Comparison of ENCODE assay signal across 18 cellular contexts in the genomic region with DNA sequence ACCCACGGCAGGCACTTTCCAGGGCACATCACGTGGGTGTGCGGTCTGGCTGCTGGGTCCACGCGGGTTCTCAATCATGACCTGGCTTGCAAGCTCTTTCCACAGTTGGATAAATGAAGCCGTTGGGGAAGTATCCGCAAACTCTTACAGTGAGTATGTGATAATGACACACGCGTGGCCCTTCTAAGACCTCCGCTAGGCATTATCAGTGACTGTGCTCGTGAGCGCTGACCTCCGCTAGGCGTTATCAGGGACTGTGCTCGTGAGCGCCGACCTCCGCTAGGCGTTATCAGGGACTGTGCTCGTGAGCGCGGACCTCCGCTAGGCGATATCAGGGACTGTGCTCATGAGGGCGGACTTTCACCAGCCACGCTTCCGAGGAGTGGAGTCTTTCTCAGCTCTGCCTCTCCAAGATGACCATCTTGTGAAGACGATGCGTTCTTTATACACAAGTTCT.
"Had no signal": no experiment of that assay in that cellular context is flagged by ENCODE, and none has a peak within 500 bp of the region (broad histone marks: within the 10 kb centered on the region; RNA-seq: fewer than 3 reads in every experiment).

No MANE protein-coding gene starts in this region.

- H3K27ac Mint-ChIP-seq: activated naive CD4-positive, alpha-beta T cell treated with anti-CD3 and anti-CD28 coated beads, Interleukin-2, amount 10 ng/mL, durations not matched to agents 7 days and 5 days; activated naive CD8-positive, alpha-beta T cell treated with anti-CD3 and anti-CD28 coated beads, Interleukin-2, amount 50 U/mL, for 24 hours; activated T-helper 2 cell treated with anti-CD3 and anti-CD28 coated beads, Interferon-gamma antibody, Interleukin-2, Interleukin-4, amounts not matched to agents 10 μg/mL and 5 μg/mL and 100 μg/mL, durations not matched to agents 14 hours and 24 hours and 36 hours; naive thymus-derived CD4-positive, alpha-beta T cell; stimulated activated naive CD8-positive, alpha-beta T cell treated with anti-CD3 and anti-CD28 coated beads, Interleukin-15, amount 100 ng/mL, for 72 hours had no signal

- H3K4me1 Mint-ChIP-seq: activated naive CD4-positive, alpha-beta T cell treated with anti-CD3 and anti-CD28 coated beads, Interleukin-2, amount 10 ng/mL, durations not matched to agents 7 days and 5 days; activated naive CD8-positive, alpha-beta T cell treated with anti-CD3 and anti-CD28 coated beads, Interleukin-2, amount 50 U/mL, for 24 hours; central memory CD8-positive, alpha-beta T cell; naive thymus-derived CD4-positive, alpha-beta T cell; stimulated activated naive CD8-positive, alpha-beta T cell treated with anti-CD3 and anti-CD28 coated beads, Interleukin-15, amount 100 ng/mL, for 72 hours had no signal

- H3K4me3 Mint-ChIP-seq: activated naive CD4-positive, alpha-beta T cell treated with anti-CD3 and anti-CD28 coated beads, Interleukin-2, amount 10 ng/mL, durations not matched to agents 7 days and 5 days; activated naive CD8-positive, alpha-beta T cell treated with anti-CD3 and anti-CD28 coated beads, Interleukin-2, amount 50 U/mL, for 24 hours; central memory CD8-positive, alpha-beta T cell; naive thymus-derived CD4-positive, alpha-beta T cell; stimulated activated naive CD8-positive, alpha-beta T cell treated with anti-CD3 and anti-CD28 coated beads, Interleukin-15, amount 100 ng/mL, for 72 hours had no signal

- H3K27me3 Mint-ChIP-seq: activated naive CD8-positive, alpha-beta T cell treated with anti-CD3 and anti-CD28 coated beads, Interleukin-2, amount 50 U/mL, for 24 hours; stimulated activated naive CD8-positive, alpha-beta T cell treated with anti-CD3 and anti-CD28 coated beads, Interleukin-15, amount 100 ng/mL, for 72 hours had no signal

- H3K4me3 ChIP-seq: coronary artery, gastroesophageal sphincter, heart left ventricle, upper lobe of right lung had no signal

- H3K27me3 ChIP-seq: brain microvascular endothelial cell, upper lobe of right lung had no signal

- H3K4me1 ChIP-seq: gastroesophageal sphincter, heart left ventricle, parathyroid adenoma, upper lobe of right lung had no signal

- DNase-seq: activated CD4-positive, alpha-beta T cell treated with anti-CD3 and anti-CD28 coated beads for 1 hour; activated naive CD4-positive, alpha-beta T cell treated with anti-CD3 and anti-CD28 coated beads, Interleukin-2, amount 10 ng/mL, durations not matched to agents 7 days and 5 days; activated naive CD8-positive, alpha-beta T cell treated with anti-CD3 and anti-CD28 coated beads, Interleukin-2, amount 50 U/mL, for 24 hours; brain microvascular endothelial cell; kidney glomerular epithelial cell; mesendoderm; stimulated activated naive CD8-positive, alpha-beta T cell treated with anti-CD3 and anti-CD28 coated beads, Interleukin-15, amount 100 ng/mL, for 72 hours; T-helper 1 cell; T-helper 9 cell had no signal

- H3K27ac ChIP-seq: brain microvascular endothelial cell, coronary artery, gastroesophageal sphincter, heart left ventricle, parathyroid adenoma, upper lobe of right lung had no signal

- H3K36me3 ChIP-seq: brain microvascular endothelial cell, gastroesophageal sphincter, heart left ventricle, upper lobe of right lung had no signal

- H3K79me2 ChIP-seq: parathyroid adenoma had no signal

- H3K9me3 Mint-ChIP-seq: activated naive CD4-positive, alpha-beta T cell treated with anti-CD3 and anti-CD28 coated beads, Interleukin-2, amount 10 ng/mL, durations not matched to agents 7 days and 5 days; activated naive CD8-positive, alpha-beta T cell treated with anti-CD3 and anti-CD28 coated beads, Interleukin-2, amount 50 U/mL, for 24 hours; activated T-helper 2 cell treated with anti-CD3 and anti-CD28 coated beads, Interferon-gamma antibody, Interleukin-2, Interleukin-4, amounts not matched to agents 10 μg/mL and 5 μg/mL and 100 μg/mL, durations not matched to agents 14 hours and 24 hours and 36 hours; central memory CD8-positive, alpha-beta T cell had no signal

- H3K9ac ChIP-seq: parathyroid adenoma had no signal

- H3K36me3 Mint-ChIP-seq: activated naive CD4-positive, alpha-beta T cell treated with anti-CD3 and anti-CD28 coated beads, Interleukin-2, amount 10 ng/mL, durations not matched to agents 7 days and 5 days; naive thymus-derived CD4-positive, alpha-beta T cell had no signal

- H2AFZ ChIP-seq: parathyroid adenoma had no signal

- ATAC-seq: activated naive CD8-positive, alpha-beta T cell treated with anti-CD3 and anti-CD28 coated beads, Interleukin-2, amount 50 U/mL, for 24 hours; gastroesophageal sphincter; naive thymus-derived CD4-positive, alpha-beta T cell; SK-N-SH treated with all-trans-retinoic acid at 6 μM for 48 hours; stimulated activated naive CD8-positive, alpha-beta T cell treated with anti-CD3 and anti-CD28 coated beads, Interleukin-15, amount 100 ng/mL, for 72 hours; upper lobe of right lung had no signal

- H3K9me3 ChIP-seq: gastroesophageal sphincter, heart left ventricle, upper lobe of right lung had no signal
